Comparison of ENCODE assay signal across 14 cellular contexts in the genomic region with DNA sequence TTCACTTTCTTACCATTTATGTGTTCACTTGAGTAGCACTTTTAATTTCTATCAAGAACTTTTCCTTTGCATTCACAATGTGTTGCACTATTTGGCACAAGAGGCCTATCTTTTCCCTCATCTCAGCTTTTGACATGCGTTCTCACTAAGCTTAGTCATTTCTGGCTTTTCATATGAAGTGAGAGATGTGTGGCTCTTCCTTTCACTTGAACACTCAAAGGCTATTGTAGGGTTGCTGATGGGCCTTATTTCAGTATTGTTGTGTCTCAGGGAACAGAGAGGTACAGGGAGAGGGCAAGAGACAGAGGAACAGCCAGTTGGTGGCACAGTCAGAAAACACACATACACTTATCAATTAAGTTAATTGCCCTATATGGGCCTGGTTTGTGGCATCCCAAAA.
DNase-seq lines count a peak whose midpoint lies in the region; ATAC-seq lines count a peak whose summit lies in the region.
"Had no signal": no experiment of that assay in that cellular context is flagged by ENCODE, and none has a peak within 500 bp of the region (broad histone marks: within the 10 kb centered on the region; RNA-seq: fewer than 3 reads in every experiment).

No MANE protein-coding gene starts in this region.

- H3K9me3 Mint-ChIP-seq in activated T-helper 2 cell treated with anti-CD3 and anti-CD28 coated beads, Interferon-gamma antibody, Interleukin-2, Interleukin-4, amounts not matched to agents 10 μg/mL and 5 μg/mL and 100 μg/mL, durations not matched to agents 14 hours and 24 hours and 36 hours, result peaks cover 5% of the 10 kb centered on the region

- no peak overlapping the region for H3K4me3 Mint-ChIP-seq in activated T-helper 2 cell treated with anti-CD3 and anti-CD28 coated beads, Interferon-gamma antibody, Interleukin-2, Interleukin-4, amounts not matched to agents 10 μg/mL and 5 μg/mL and 100 μg/mL, durations not matched to agents 14 hours and 24 hours and 36 hours (ENCODE audit: low read depth)
- H3K4me3 Mint-ChIP-seq: naive thymus-derived CD8-positive, alpha-beta T cell had no signal

- H3K4me1 Mint-ChIP-seq in activated T-helper 2 cell treated with anti-CD3 and anti-CD28 coated beads, Interferon-gamma antibody, Interleukin-2, Interleukin-4, amounts not matched to agents 10 μg/mL and 5 μg/mL and 100 μg/mL, durations not matched to agents 14 hours and 24 hours and 36 hours (ENCODE audit: low read depth), result peaks cover 19% of the 10 kb centered on the region
- H3K4me1 Mint-ChIP-seq: naive thymus-derived CD8-positive, alpha-beta T cell had no signal

- peak; percentile 38 to 41 for ATAC-seq in activated CD4-positive, CD25-positive, alpha-beta regulatory T cell treated with anti-CD3 and anti-CD28 coated beads, Interleukin-2, amount 50 U/mL, for 24 hours
- peak; percentile 93 for ATAC-seq in GM21423 (IDR thresholded peaks at IDR 0.05; ENCODE audit: unreplicated experiment)
- peak; percentile 94 for ATAC-seq in HG03045 (IDR thresholded peaks at IDR 0.05; ENCODE audit: unreplicated experiment)
- ATAC-seq: K562; naive thymus-derived CD8-positive, alpha-beta T cell had no signal

- H3K27ac Mint-ChIP-seq in activated T-helper 2 cell treated with anti-CD3 and anti-CD28 coated beads, Interferon-gamma antibody, Interleukin-2, Interleukin-4, amounts not matched to agents 10 μg/mL and 5 μg/mL and 100 μg/mL, durations not matched to agents 14 hours and 24 hours and 36 hours, result peak overlapping the region; percentile 47
- H3K27ac Mint-ChIP-seq: naive thymus-derived CD8-positive, alpha-beta T cell had no signal

- DNase-seq in activated CD4-positive, CD25-positive, alpha-beta regulatory T cell (lab: John Stamatoyannopoulos, UW), result no peak
- DNase-seq in activated T-helper 2 cell treated with anti-CD3 and anti-CD28 coated beads, Interferon-gamma antibody, Interleukin-2, Interleukin-4, amounts not matched to agents 10 μg/mL and 5 μg/mL and 100 μg/mL, durations not matched to agents 14 hours and 24 hours and 36 hours (ENCODE audit: low spot score), result peak; percentile 12
- DNase-seq in SW480 (ENCODE audit: low spot score) (no peak), NCI-H748 (lab: John Stamatoyannopoulos, UW; ENCODE audit: unreplicated experiment) (no peak), NCI-H2227 treated with DMSO at 0.1 percent for 48 hours (lab: John Stamatoyannopoulos, UW) (no peak)
- DNase-seq: activated effector memory CD4-positive, alpha-beta T cell treated with Interleukin-2 at 50 U/mL for 16 hours; cerebellar nuclear complex; DMS 273 treated with DMSO at 0.1 percent for 48 hours; naive thymus-derived CD8-positive, alpha-beta T cell; Peyer's patch had no signal

- H3K36me3 Mint-ChIP-seq in activated T-helper 2 cell treated with anti-CD3 and anti-CD28 coated beads, Interferon-gamma antibody, Interleukin-2, Interleukin-4, amounts not matched to agents 10 μg/mL and 5 μg/mL and 100 μg/mL, durations not matched to agents 14 hours and 24 hours and 36 hours (ENCODE audit: low read depth), result peaks cover 7% of the 10 kb centered on the region

- intact Hi-C loops in activated T-helper 2 cell treated with anti-CD3 and anti-CD28 coated beads, Interferon-gamma antibody, Interleukin-2, Interleukin-4, amounts not matched to agents 10 μg/mL and 5 μg/mL and 100 μg/mL, durations not matched to agents 14 hours and 24 hours and 36 hours (cut with micrococcal nuclease), result loop anchor here (5.0 kb wide), 1 partner anchor 94 kb away; no protein-coding TSS in a partner anchor

- H3K27me3 Mint-ChIP-seq in activated T-helper 2 cell treated with anti-CD3 and anti-CD28 coated beads, Interferon-gamma antibody, Interleukin-2, Interleukin-4, amounts not matched to agents 10 μg/mL and 5 μg/mL and 100 μg/mL, durations not matched to agents 14 hours and 24 hours and 36 hours (ENCODE audit: low read depth), result no peaks in the 10 kb centered on the region
- H3K27me3 Mint-ChIP-seq: naive thymus-derived CD8-positive, alpha-beta T cell had no signal

Comparison
In these comparisons a context has a peak if more than half of its experiments do, and no peak if none do; other contexts are left out.
1. ATAC-seq: peak in every context shown above with its lines; median percentile 94 in HG03045; 93 in GM21423; 40 in activated CD4-positive, CD25-positive, alpha-beta regulatory T cell treated with anti-CD3 and anti-CD28 coated beads, Interleukin-2, amount 50 U/mL, for 24 hours.